Comparison of ENCODE assay signal across 8 cellular contexts in the genomic region with DNA sequence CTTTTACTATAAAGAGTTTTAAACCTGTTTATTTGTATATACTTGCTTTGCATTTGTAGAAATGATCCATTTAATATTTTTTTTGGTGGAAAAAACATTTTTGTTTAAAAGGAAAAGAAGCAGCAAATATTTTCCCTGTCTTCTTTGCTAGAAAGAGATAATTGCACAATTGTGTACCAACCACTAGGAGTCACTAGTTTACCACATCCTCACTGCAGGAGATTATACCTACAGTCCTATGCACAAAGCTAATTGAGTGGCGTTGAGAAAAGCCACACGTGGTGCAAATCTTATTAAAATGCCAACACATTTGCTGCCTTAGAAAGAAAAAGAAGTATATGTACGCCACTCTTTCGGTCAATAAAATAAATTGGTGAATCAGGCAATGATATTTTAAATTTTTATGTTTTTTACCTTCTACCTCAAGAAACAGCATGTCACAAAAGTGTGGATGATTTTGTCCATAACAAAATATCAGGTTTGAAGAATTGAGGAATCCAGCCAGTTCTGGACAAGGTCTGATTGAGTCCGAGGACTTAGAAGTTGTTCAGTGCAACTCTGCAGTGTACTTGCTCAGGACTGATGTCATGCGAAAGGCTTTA.
DNase-seq lines count a peak whose midpoint lies in the region; ATAC-seq and TF ChIP-seq lines count a peak whose summit lies in the region.

No MANE protein-coding gene starts in this region.

- no peak overlapping the region for H3K4me2 ChIP-seq in IMR-90 (ENCODE audit: low read depth, low read length)

- H4K8ac ChIP-seq in IMR-90 (ENCODE audit: low read depth in 2 of 2, low read length in 2 of 2): no peak overlapping the region

- H3K79me1 ChIP-seq in IMR-90 (ENCODE audit: low read depth in 1 of 2, low read length in 2 of 2): no peaks in the 10 kb centered on the region

- BruUV-seq in IMR-90 (replicated peaks; lab: Mats Ljungman, UMichigan): no TSS peak

- H3K4ac ChIP-seq in IMR-90 (ENCODE audit: low read depth, low read length): no peak overlapping the region

- H3K18ac ChIP-seq in IMR-90 (ENCODE audit: low read depth, low read length): no peak overlapping the region

- dilution Hi-C loops in IMR-90 (cut with HindIII; ENCODE audit: low sequenced_read_pairs, unreplicated experiment): no loop called here

- H3K9me1 ChIP-seq in IMR-90 (ENCODE audit: insufficient read depth, low read length): no peaks in the 10 kb centered on the region

- H3K4me3 Mint-ChIP-seq in activated T-helper 1 cell treated with anti-CD3 and anti-CD28 coated beads, Interleukin-12 subunit alpha, Interleukin-12 subunit beta, Interleukin-2, Interleukin-4 antibody, amounts not matched to agents 30 ng/mL and 10 ng/mL and 1 ng/mL, durations not matched to agents 14 hours and 24 hours and 36 hours: no peak overlapping the region
- no peak overlapping the region for H3K4me3 Mint-ChIP-seq in stimulated activated naive CD8-positive, alpha-beta T cell treated with anti-CD3 and anti-CD28 coated beads, Interleukin-15, amount 100 ng/mL, for 72 hours
- H3K4me3 Mint-ChIP-seq in naive thymus-derived CD8-positive, alpha-beta T cell: no peak overlapping the region

- no peak overlapping the region for H2AK5ac ChIP-seq in IMR-90 (ENCODE audit: low read depth, low read length)

- no peaks in the 10 kb centered on the region for H3K27me3 Mint-ChIP-seq in activated T-helper 1 cell treated with anti-CD3 and anti-CD28 coated beads, Interleukin-12 subunit alpha, Interleukin-12 subunit beta, Interleukin-2, Interleukin-4 antibody, amounts not matched to agents 30 ng/mL and 10 ng/mL and 1 ng/mL, durations not matched to agents 14 hours and 24 hours and 36 hours (ENCODE audit: insufficient read depth)
- H3K27me3 Mint-ChIP-seq in stimulated activated naive CD8-positive, alpha-beta T cell treated with anti-CD3 and anti-CD28 coated beads, Interleukin-15, amount 100 ng/mL, for 72 hours: no peaks in the 10 kb centered on the region
- H3K27me3 Mint-ChIP-seq in naive thymus-derived CD8-positive, alpha-beta T cell: peaks cover 0 to 11% (median 0%) of the 10 kb centered on the region in 5 donors

- H3K27ac Mint-ChIP-seq in activated T-helper 1 cell treated with anti-CD3 and anti-CD28 coated beads, Interleukin-12 subunit alpha, Interleukin-12 subunit beta, Interleukin-2, Interleukin-4 antibody, amounts not matched to agents 30 ng/mL and 10 ng/mL and 1 ng/mL, durations not matched to agents 14 hours and 24 hours and 36 hours: no peak overlapping the region
- H3K27ac Mint-ChIP-seq in stimulated activated naive CD8-positive, alpha-beta T cell treated with anti-CD3 and anti-CD28 coated beads, Interleukin-15, amount 100 ng/mL, for 72 hours: no peak overlapping the region
- H3K27ac Mint-ChIP-seq in naive thymus-derived CD8-positive, alpha-beta T cell: no peak overlapping the region

- H2BK120ac ChIP-seq in IMR-90 (ENCODE audit: low read depth, low read length): no peak overlapping the region

- intact Hi-C loops in IMR-90 (cut with micrococcal nuclease): loop anchor here (1.0 kb wide), 1 partner anchor 1634 kb away; no protein-coding TSS in a partner anchor
- intact Hi-C loops in activated T-helper 1 cell treated with anti-CD3 and anti-CD28 coated beads, Interleukin-12 subunit alpha, Interleukin-12 subunit beta, Interleukin-2, Interleukin-4 antibody, amounts not matched to agents 30 ng/mL and 10 ng/mL and 1 ng/mL, durations not matched to agents 14 hours and 24 hours and 36 hours (cut with micrococcal nuclease): loop anchor here (2.0 kb wide), 1 partner anchor 1633 kb away; no protein-coding TSS in a partner anchor

- H4K5ac ChIP-seq in IMR-90 (ENCODE audit: low read depth, low read length): no peak overlapping the region

- peak; percentile 71 for TF ChIP-seq CTCF in GM12864 (IDR thresholded peaks at IDR 0.05; ENCODE audit: low read depth, low read length, missing control alignments)
- TF ChIP-seq CTCF in IMR-90 (conservative IDR thresholded peaks at IDR 0.05; ENCODE audit: low read depth, low read length): peak; percentile 77

- no peak overlapping the region for H3K27ac ChIP-seq in IMR-90 (ENCODE audit: insufficient read depth, low read length)

- no peaks in the 10 kb centered on the region for H3K36me3 Mint-ChIP-seq in activated T-helper 1 cell treated with anti-CD3 and anti-CD28 coated beads, Interleukin-12 subunit alpha, Interleukin-12 subunit beta, Interleukin-2, Interleukin-4 antibody, amounts not matched to agents 30 ng/mL and 10 ng/mL and 1 ng/mL, durations not matched to agents 14 hours and 24 hours and 36 hours (ENCODE audit: low read depth)
- H3K36me3 Mint-ChIP-seq in naive thymus-derived CD8-positive, alpha-beta T cell: no peaks in the 10 kb centered on the region

- H4K20me1 ChIP-seq in IMR-90 (ENCODE audit: insufficient read depth, low read length): no peaks in the 10 kb centered on the region

- H3K9me3 ChIP-seq in IMR-90 (ENCODE audit: control insufficient read depth, insufficient read depth, low read length): no peaks in the 10 kb centered on the region

- H3K9me3 Mint-ChIP-seq in activated T-helper 1 cell treated with anti-CD3 and anti-CD28 coated beads, Interleukin-12 subunit alpha, Interleukin-12 subunit beta, Interleukin-2, Interleukin-4 antibody, amounts not matched to agents 30 ng/mL and 10 ng/mL and 1 ng/mL, durations not matched to agents 14 hours and 24 hours and 36 hours: no peaks in the 10 kb centered on the region
- peaks cover 0 to 7% of the 10 kb centered on the region in 2 donors for H3K9me3 Mint-ChIP-seq in stimulated activated naive CD8-positive, alpha-beta T cell treated with anti-CD3 and anti-CD28 coated beads, Interleukin-15, amount 100 ng/mL, for 72 hours
- H3K9me3 Mint-ChIP-seq in naive thymus-derived CD8-positive, alpha-beta T cell: peaks cover 0 to 13% (median 0%) of the 10 kb centered on the region in 9 donors

- H2BK15ac ChIP-seq in IMR-90 (ENCODE audit: low read depth, low read length): no peak overlapping the region

- H3K36me3 ChIP-seq in IMR-90 (ENCODE audit: control insufficient read depth, insufficient read depth, low read length): no peaks in the 10 kb centered on the region

- no peak overlapping the region for H2AFZ ChIP-seq in IMR-90 (replicated peaks; ENCODE audit: low read length, poor library complexity)

- CTCF ChIA-PET in IMR-90 (lab: Yijun Ruan, JAX): no interaction called here

- TF ChIP-seq POLR2A in IMR-90 (IDR thresholded peaks at IDR 0.05; ENCODE audit: low read depth, low read length): no peak

- WGBS in IMR-90 (ENCODE audit: extremely low coverage in 2 of 2, insufficient read length in 1 of 2), 2 experiments: no CpG with 5 or more reads among the region's 6 CpGs

- no peak overlapping the region for H3K4me3 ChIP-seq in GM12864 (ENCODE audit: low read depth, low read length)
- H3K4me3 ChIP-seq in IMR-90 (ENCODE audit: insufficient read depth, low read depth, low read length): no peak overlapping the region

- in situ Hi-C loops in IMR-90 (cut with MboI; ENCODE audit: low sequenced_read_pairs): no loop called here

- H3K56ac ChIP-seq in IMR-90 (ENCODE audit: extremely low read depth, insufficient read depth, low read length): no peak overlapping the region

- H2BK20ac ChIP-seq in IMR-90 (ENCODE audit: low read depth, low read length): no peak overlapping the region

- no peaks in the 10 kb centered on the region for H3K4me1 ChIP-seq in IMR-90 (ENCODE audit: control insufficient read depth, insufficient read depth, low read length)

- H3K9ac ChIP-seq in IMR-90 (ENCODE audit: low read depth, low read length): no peak overlapping the region

- no peak overlapping the region for H4K91ac ChIP-seq in IMR-90 (ENCODE audit: insufficient read depth, low read depth, low read length)

- DNase-seq in GM12864 (ENCODE audit: low read depth): peak; percentile 2
- DNase-seq in IMR-90: peak; percentile 22
- peak; percentile 70 for DNase-seq in SKM-1 treated with dmso at 0.1 percent for 144 hours (lab: John Stamatoyannopoulos, UW; ENCODE audit: unreplicated experiment)
- peak; percentile 20 for DNase-seq in iPS DF 19.7 (ENCODE audit: low read depth, low spot score)
- DNase-seq in activated T-helper 1 cell treated with anti-CD3 and anti-CD28 coated beads, Interleukin-12 subunit alpha, Interleukin-12 subunit beta, Interleukin-2, Interleukin-4 antibody, amounts not matched to agents 30 ng/mL and 10 ng/mL and 1 ng/mL, durations not matched to agents 14 hours and 24 hours and 36 hours (ENCODE audit: low spot score): no peak
- DNase-seq in stimulated activated naive CD8-positive, alpha-beta T cell treated with anti-CD3 and anti-CD28 coated beads, Interleukin-15, amount 100 ng/mL, for 72 hours: no peak
- no peak for DNase-seq in naive thymus-derived CD8-positive, alpha-beta T cell

- no peak overlapping the region for H2AK9ac ChIP-seq in IMR-90 (replicated peaks; ENCODE audit: low read depth, low read length, poor library complexity)

- POLR2A ChIA-PET in IMR-90 (lab: Charles Lee; ENCODE audit: unreplicated experiment): no interaction called here
- POLR2A ChIA-PET in naive thymus-derived CD8-positive, alpha-beta T cell (lab: Charles Lee): no interaction called here

- ATAC-seq in GM21526 (IDR thresholded peaks at IDR 0.05; ENCODE audit: low FRiP score, unreplicated experiment): peak; percentile 91
- ATAC-seq in IMR-90 (ENCODE audit: low read depth): no peak
- no peak for ATAC-seq in stimulated activated naive CD8-positive, alpha-beta T cell treated with anti-CD3 and anti-CD28 coated beads, Interleukin-15, amount 100 ng/mL, for 72 hours
- no peak for ATAC-seq in naive thymus-derived CD8-positive, alpha-beta T cell

- peak; percentile 78 for TF ChIP-seq RAD21 in IMR-90 (IDR thresholded peaks at IDR 0.05; ENCODE audit: low read length)

- no peaks in the 10 kb centered on the region for H3K4me1 Mint-ChIP-seq in activated T-helper 1 cell treated with anti-CD3 and anti-CD28 coated beads, Interleukin-12 subunit alpha, Interleukin-12 subunit beta, Interleukin-2, Interleukin-4 antibody, amounts not matched to agents 30 ng/mL and 10 ng/mL and 1 ng/mL, durations not matched to agents 14 hours and 24 hours and 36 hours (ENCODE audit: low read depth)
- H3K4me1 Mint-ChIP-seq in stimulated activated naive CD8-positive, alpha-beta T cell treated with anti-CD3 and anti-CD28 coated beads, Interleukin-15, amount 100 ng/mL, for 72 hours: no peaks in the 10 kb centered on the region
- H3K4me1 Mint-ChIP-seq in naive thymus-derived CD8-positive, alpha-beta T cell: no peaks in the 10 kb centered on the region

- no peak overlapping the region for H3K14ac ChIP-seq in IMR-90 (replicated peaks; ENCODE audit: low read depth, low read length)

- no peak overlapping the region for H3K23ac ChIP-seq in IMR-90 (ENCODE audit: low read depth, low read length)

- H3K27me3 ChIP-seq in IMR-90 (ENCODE audit: control insufficient read depth, insufficient read depth, low read length): no peaks in the 10 kb centered on the region

- H2BK5ac ChIP-seq in IMR-90 (ENCODE audit: low read depth, low read length, poor library complexity, severe bottlenecking): no peak overlapping the region

TF ChIP-seq in IMR-90, 13 proteins besides CTCF, POLR2A, EP300 and RAD21 (continues in another document):
- TF ChIP-seq MAZ (IDR thresholded peaks at IDR 0.05; ENCODE audit: borderline replicate concordance, low read depth, low read length) (no peak), BHLHE40 (IDR thresholded peaks at IDR 0.05; ENCODE audit: low read depth, low read length) (no peak), MAFK (IDR thresholded peaks at IDR 0.05; ENCODE audit: low read depth, low read length) (no peak), FOS (IDR thresholded peaks at IDR 0.05; ENCODE audit: low read depth, low read length) (no peak)

Comparison
In these comparisons a context has a peak if more than half of its experiments do, and no peak if none do; other contexts are left out.
1. DNase-seq: peak in GM12864 (single experiment), IMR-90 (single experiment), SKM-1 treated with dmso at 0.1 percent for 144 hours (single experiment) and iPS DF 19.7 (single experiment); none in activated T-helper 1 cell treated with anti-CD3 and anti-CD28 coated beads, Interleukin-12 subunit alpha, Interleukin-12 subunit beta, Interleukin-2, Interleukin-4 antibody, amounts not matched to agents 30 ng/mL and 10 ng/mL and 1 ng/mL, durations not matched to agents 14 hours and 24 hours and 36 hours (single experiment), stimulated activated naive CD8-positive, alpha-beta T cell treated with anti-CD3 and anti-CD28 coated beads, Interleukin-15, amount 100 ng/mL, for 72 hours (0 of 2) and naive thymus-derived CD8-positive, alpha-beta T cell (0 of 10).